In genomic region chr2:221570321-221571107, GRCh38 we compare ENCODE assay signal across 8 cellular contexts. TPM values are rescaled to one million over a fixed set of nuclear protein-coding genes. Genes with fewer than 3 reads are reported as not detected.
DNase-seq lines count a peak whose midpoint lies in the region; ATAC-seq and TF ChIP-seq lines count a peak whose summit lies in the region.

No MANE protein-coding gene starts in this region.

- no peak for TF ChIP-seq POLR2A in spleen (IDR thresholded peaks at IDR 0.05)

- 6 to 11% (median 7%) methylated on average over 42 to 43 of the region's 43 CpGs for WGBS in spleen, 5 donors

- no peaks in the 10 kb centered on the region for H3K9me3 ChIP-seq in iPS-18c (ENCODE audit: control insufficient read depth, insufficient read depth, low read length)
- no peaks in the 10 kb centered on the region for H3K9me3 ChIP-seq in spleen

- H3K4me3 ChIP-seq in iPS-18c (ENCODE audit: insufficient read depth, low read depth, low read length) (peak overlapping the region; percentile 75), spleen (peak overlapping the region in 7 of 8 donors; percentile 34 to 84 (median 69))

- no peak for ATAC-seq in HG02610 (IDR thresholded peaks at IDR 0.05; ENCODE audit: unreplicated experiment)

- H3K4me1 ChIP-seq in spleen: peaks cover 5 to 58% (median 46%) of the 10 kb centered on the region in 6 donors

- DNase-seq in DMS79 (lab: John Stamatoyannopoulos, UW) (peak; percentile 18), NCI-H2107 treated with DMSO at 0.1 percent for 48 hours (lab: John Stamatoyannopoulos, UW; ENCODE audit: unreplicated experiment) (peak; percentile 65), amniotic stem cell (lab: John Stamatoyannopoulos, UW) (peak; percentile 13), spleen (no peak), Kasumi-1 (lab: John Stamatoyannopoulos, UW) (no peak), NOMO-1 treated with dmso at 0.1 percent for 144 hours (lab: John Stamatoyannopoulos, UW; ENCODE audit: unreplicated experiment) (no peak)

- TF ChIP-seq CTCF in spleen (IDR thresholded peaks at IDR 0.05 in 8 of 11, conservative IDR thresholded peaks at IDR 0.05 in 3 of 11): no peak

- H3K27me3 ChIP-seq in spleen (replicated peaks in 1 of 7): peaks cover 0 to 89% (median 41%) of the 10 kb centered on the region in 7 donors

- no peaks in the 10 kb centered on the region for H3K36me3 ChIP-seq in spleen

- intact Hi-C loops in spleen (cut with DNase I; ENCODE audit: low total_unique reads): loop anchor here (5.0 kb wide), 1 partner anchor 1833 kb away; no protein-coding TSS in a partner anchor

- no peak overlapping the region for H3K27ac ChIP-seq in spleen

RNA-seq across cellular contexts. Expression of gene EPHA4, which starts 1.6 kb away (rescaled TPM):
- total RNA-seq in spleen: 10 to 100 TPM in 6 of 7 donors, 1 to 10 TPM in 1; 8.2 to 21.0 (median 17.5) TPM
- 1 to 10 TPM in 2 of 3 donors, under 1 TPM in 1; 0.80 to 2.9 (median 1.4) TPM for polyA plus RNA-seq in spleen

Comparison
In these comparisons a context has a peak if more than half of its experiments do, and no peak if none do; other contexts are left out.
1. DNase-seq: peak in DMS79 (single experiment), NCI-H2107 treated with DMSO at 0.1 percent for 48 hours (single experiment) and amniotic stem cell (single experiment); none in spleen (single experiment), Kasumi-1 (0 of 2) and NOMO-1 treated with dmso at 0.1 percent for 144 hours (single experiment).